In genomic region chr19:58181902-58182576, GRCh38 we compare ENCODE assay signal across 8 cellular contexts. TPM values are rescaled to one million over a fixed set of nuclear protein-coding genes. Genes with fewer than 3 reads are reported as not detected.
DNase-seq lines count a peak whose midpoint lies in the region; ATAC-seq and TF ChIP-seq lines count a peak whose summit lies in the region.

No MANE protein-coding gene starts in this region.

- 42 to 44% methylated on average over 3 to 4 of the region's 4 CpGs for WGBS in gastroesophageal sphincter (ENCODE audit: low coverage in 1 of 2), 2 donors

- H3K27me3 ChIP-seq in gastroesophageal sphincter = no peaks in the 10 kb centered on the region

- no peak for TF ChIP-seq EP300 in gastroesophageal sphincter (IDR thresholded peaks at IDR 0.05)

- peaks cover 0 to 21% (median 0%) of the 10 kb centered on the region in 3 donors for H3K4me1 ChIP-seq in gastroesophageal sphincter

- peak overlapping the region; percentile 1 to 98 (median 96) for H3K27ac ChIP-seq in gastroesophageal sphincter

- DNase-seq in ACHN (peak; percentile 57), GM20000 (ENCODE audit: low spot score) (peak; percentile 49), OCI-M1 (lab: John Stamatoyannopoulos, UW) (peak; percentile 94), renal cortical epithelial cell (ENCODE audit: low read depth) (peak; percentile 9)
- peak; percentile 9 to 21 for DNase-seq in activated T-helper 1 cell treated with anti-CD3 and anti-CD28 coated beads, Interleukin-2, amount 50 U/mL, for 16 hours (ENCODE audit: low read depth in 1 of 2, low spot score in 1 of 2)

- ATAC-seq in gastroesophageal sphincter (no peak), GM18870 (IDR thresholded peaks at IDR 0.05; ENCODE audit: unreplicated experiment) (no peak), GM18867 (IDR thresholded peaks at IDR 0.05; ENCODE audit: unreplicated experiment) (no peak)

- peak overlapping the region; percentile 40 to 91 for H3K4me3 ChIP-seq in gastroesophageal sphincter

- H3K36me3 ChIP-seq in gastroesophageal sphincter = peaks cover 0 to 70% of the 10 kb centered on the region in 2 donors

- no peak for TF ChIP-seq POLR2A in gastroesophageal sphincter (IDR thresholded peaks at IDR 0.05)

- peaks cover 0 to 100% (median 18%) of the 10 kb centered on the region in 3 donors for H3K9me3 ChIP-seq in gastroesophageal sphincter

- peak; percentile 20 for TF ChIP-seq CTCF in GM20000 (IDR thresholded peaks at IDR 0.05; ENCODE audit: extremely low read depth, missing control alignments)
- peak in 3 of 4 experiments; percentile 18 to 36 (median 19) for TF ChIP-seq CTCF in gastroesophageal sphincter (IDR thresholded peaks at IDR 0.05)

- in situ Hi-C loops in ACHN (cut with HindIII; ENCODE audit: low pct_ligation_motif_present, low pct_unique_long_range_greater_than_20kb, low sequenced_read_pairs) = no loop called here

RNA-seq across cellular contexts. Expression of gene ZNF274, which starts 0.8 kb away (rescaled TPM):
- 10 to 100 TPM; 17.0 to 23.5 (median 18.6) TPM for total RNA-seq in gastroesophageal sphincter
- 15.9 and 22.6 TPM in 2 replicates for total RNA-seq in renal cortical epithelial cell

RNA-seq across cellular contexts. Expression of gene ZNF329, which starts 31.4 kb away (rescaled TPM):
- 10 to 100 TPM in 2 of 4 donors, 1 to 10 TPM in 2; 8.4 to 14.8 (median 11.7) TPM for total RNA-seq in gastroesophageal sphincter
- 13.0 and 21.8 TPM in 2 replicates for total RNA-seq in renal cortical epithelial cell

RNA-seq across cellular contexts. Expression of gene ZNF544, which starts 46.7 kb away (rescaled TPM):
- 10 to 100 TPM; 25.4 to 54.6 (median 34.6) TPM for total RNA-seq in gastroesophageal sphincter
- 53.8 and 73.3 TPM in 2 replicates for total RNA-seq in renal cortical epithelial cell

Comparison
In these comparisons a context has a peak if more than half of its experiments do, and no peak if none do; other contexts are left out.
1. DNase-seq: peak in every context shown above with its lines; median percentile 94 in OCI-M1; 57 in ACHN; 49 in GM20000; 15 in activated T-helper 1 cell treated with anti-CD3 and anti-CD28 coated beads, Interleukin-2, amount 50 U/mL, for 16 hours; 9 in renal cortical epithelial cell.